1 cellular context compared by ENCODE assay signal in genomic region chr6:27893836-27894807, GRCh38.
TF ChIP-seq lines count a peak whose summit lies in the region.

No MANE protein-coding gene starts in this region.

TF ChIP-seq in K562, 482 proteins besides CTCF, POLR2A, EP300 and RAD21 (continued from another document and continues in another):
- TF ChIP-seq CCNT2 (IDR thresholded peaks at IDR 0.05; ENCODE audit: borderline replicate concordance, extremely low read depth, insufficient read length, low read depth, low read length) (peak; percentile 17), KDM5B (IDR thresholded peaks at IDR 0.05; ENCODE audit: insufficient replicate concordance, low read depth, low read length) (no peak), E2F6 (IDR thresholded peaks at IDR 0.05; ENCODE audit: borderline replicate concordance in 1 of 2, extremely low read depth in 1 of 2, insufficient read depth in 1 of 2, insufficient read length in 1 of 2, low read depth in 1 of 2, low read length in 1 of 2, poor library complexity in 1 of 2, severe bottlenecking in 1 of 2) (peak; percentile 39 to 65), NRF1 (conservative IDR thresholded peaks at IDR 0.05 in 1 of 2, IDR thresholded peaks at IDR 0.05 in 1 of 2) (peak; percentile 34 to 47; a peak in 3 of 4 replicates), ZFP91 (CRISPR knock-in tag; IDR thresholded peaks at IDR 0.05) (0 out of 2 replicates have a peak, but pooled peaks have one; percentile 5), POLR2AphosphoS2 (IDR thresholded peaks at IDR 0.05; ENCODE audit: low read length) (0 out of 2 replicates have a peak, but pooled peaks have one; percentile 66), PBX2 (CRISPR knock-in tag; IDR thresholded peaks at IDR 0.05; ENCODE audit: low read depth) (no peak), PBX2 (tag; conservative IDR thresholded peaks at IDR 0.05; ENCODE audit: low read depth) (no peak), PURB (CRISPR knock-in tag; IDR thresholded peaks at IDR 0.05; ENCODE audit: low read depth) (no peak), DPF2 (IDR thresholded peaks at IDR 0.05) (no peak; the same call in 1 of the 2 replicates), BRF1 (IDR thresholded peaks at IDR 0.05; ENCODE audit: borderline replicate concordance, extremely low read depth, insufficient read length) (no peak), GATA2 (CRISPR knock-in tag; IDR thresholded peaks at IDR 0.05) (0 out of 2 replicates have a peak, but pooled peaks have one; percentile 23), ZZZ3 (IDR thresholded peaks at IDR 0.05) (peak; percentile 75), RUNX1 (IDR thresholded peaks at IDR 0.05; ENCODE audit: low read depth) (no peak), HES1 (IDR thresholded peaks at IDR 0.05; ENCODE audit: low read depth) (peak; percentile 58; the same call in 1 of the 2 replicates), ZNF280A (IDR thresholded peaks at IDR 0.05; ENCODE audit: low read depth, partially characterized antibody) (no peak), E2F8 (IDR thresholded peaks at IDR 0.05; ENCODE audit: low read depth, partially characterized antibody) (peak; percentile 89), HNRNPUL1 (IDR thresholded peaks at IDR 0.05; ENCODE audit: low read length) (peak; percentile 48), NEUROD1 (IDR thresholded peaks at IDR 0.05; ENCODE audit: borderline replicate concordance, low read depth, low read length, partially characterized antibody) (peak; percentile 61), NR1H2 (CRISPR knock-in tag; IDR thresholded peaks at IDR 0.05) (0 out of 2 replicates have a peak, but pooled peaks have one; percentile 56), SMARCA4 (IDR thresholded peaks at IDR 0.05) (peak; percentile 21; the same call in 1 of the 2 replicates), RFX7 (CRISPR knock-in tag; IDR thresholded peaks at IDR 0.05) (no peak), POLR2G (IDR thresholded peaks at IDR 0.05; ENCODE audit: low read depth, low read length) (peak; percentile 36), YY1 (IDR thresholded peaks at IDR 0.05; ENCODE audit: borderline replicate concordance in 1 of 3, control insufficient read depth in 1 of 3, extremely low read depth in 1 of 3, insufficient read depth in 3 of 3, insufficient read length in 1 of 3, insufficient replicate concordance in 2 of 3, low read depth in 1 of 3, low read length in 2 of 3) (peak in 1 of 3 experiments; percentile 7), HNRNPK (IDR thresholded peaks at IDR 0.05; ENCODE audit: low read depth, low read length, poor library complexity, severe bottlenecking) (no peak), NFYB (IDR thresholded peaks at IDR 0.05; ENCODE audit: extremely low read depth, insufficient read length) (peak; percentile 83), ZFP30 (CRISPR knock-in tag; IDR thresholded peaks at IDR 0.05; ENCODE audit: borderline replicate concordance) (0 out of 2 replicates have a peak, but pooled peaks have one; percentile 20), CHD2 (IDR thresholded peaks at IDR 0.05; ENCODE audit: low read depth, low read length) (peak; percentile 14; the same call in 1 of the 2 replicates), PHTF2 (CRISPR knock-in tag; IDR thresholded peaks at IDR 0.05) (no peak), ZBTB26 (CRISPR knock-in tag; IDR thresholded peaks at IDR 0.05) (no peak), RBM17 (IDR thresholded peaks at IDR 0.05; ENCODE audit: borderline replicate concordance, low read depth, low read length) (no peak), ZNF507 (tag; conservative IDR thresholded peaks at IDR 0.05) (no peak), ZKSCAN1 (IDR thresholded peaks at IDR 0.05; ENCODE audit: low read depth, low read length) (peak; percentile 56), RCOR1 (IDR thresholded peaks at IDR 0.05; ENCODE audit: borderline replicate concordance in 1 of 2, low read depth in 2 of 2, low read length in 2 of 2) (peak in 1 of 2 experiments; percentile 62; a peak in 1 of 4 replicates), HOXB6 (CRISPR knock-in tag; IDR thresholded peaks at IDR 0.05; ENCODE audit: borderline replicate concordance) (no peak), SRF (CRISPR knock-in tag; IDR thresholded peaks at IDR 0.05) (peak; percentile 40 to 80; a peak in 2 of 4 replicates), PHF21A (IDR thresholded peaks at IDR 0.05; ENCODE audit: borderline replicate concordance, low read depth) (no peak), BCLAF1 (IDR thresholded peaks at IDR 0.05; ENCODE audit: borderline replicate concordance in 1 of 2, control insufficient read depth in 1 of 2, low read depth in 2 of 2, low read length in 1 of 2) (peak in 1 of 2 experiments; percentile 54; a peak in 2 of 4 replicates), MYC (IDR thresholded peaks at IDR 0.05; ENCODE audit: low read depth, low read length) (peak; percentile 87), MYC (CRISPR knock-in tag; IDR thresholded peaks at IDR 0.05; ENCODE audit: borderline replicate concordance, low read depth) (no peak), ELK1 (CRISPR knock-in tag; IDR thresholded peaks at IDR 0.05) (no peak), ZNF384 (IDR thresholded peaks at IDR 0.05; ENCODE audit: low read depth, low read length) (peak; percentile 20; the same call in 1 of the 2 replicates), L3MBTL2 (IDR thresholded peaks at IDR 0.05) (peak; percentile 92), ZNF324 (CRISPR knock-in tag; IDR thresholded peaks at IDR 0.05) (no peak), IRF1 (CRISPR knock-in tag; IDR thresholded peaks at IDR 0.05; ENCODE audit: borderline replicate concordance) (no peak), MAX (CRISPR knock-in tag; IDR thresholded peaks at IDR 0.05) (no peak; the same call in 1 of the 2 replicates), SUPT5H (IDR thresholded peaks at IDR 0.05) (peak; percentile 12; the same call in 1 of the 2 replicates)
